Comparison of ENCODE assay signal across 15 cellular contexts in the genomic region with DNA sequence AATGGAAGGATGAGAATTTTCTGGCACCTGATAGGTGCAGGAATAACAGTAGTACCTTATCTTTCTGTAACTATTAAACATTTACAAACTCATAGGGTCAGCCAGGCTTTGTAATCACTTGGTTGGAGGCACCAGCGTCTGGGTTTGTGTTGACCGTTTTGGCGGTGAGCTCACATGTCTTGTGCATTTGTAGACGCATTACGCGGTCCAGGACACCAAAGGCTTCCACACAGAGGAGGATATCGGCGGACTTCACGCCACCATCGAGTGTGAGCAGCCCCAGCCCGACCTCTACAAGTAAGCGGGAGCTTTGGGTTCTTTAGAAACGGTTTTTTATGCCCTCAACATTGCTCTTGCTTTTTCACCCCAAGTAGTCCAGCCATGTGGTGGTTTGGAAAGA.
DNase-seq lines count a peak whose midpoint lies in the region; ATAC-seq and TF ChIP-seq lines count a peak whose summit lies in the region.
"Had no signal": no experiment of that assay in that cellular context is flagged by ENCODE, and none has a peak within 500 bp of the region (broad histone marks: within the 10 kb centered on the region; RNA-seq: fewer than 3 reads in every experiment).

No MANE protein-coding gene starts in this region.

- peak overlapping the region; percentile 48 for H3K27ac Mint-ChIP-seq in glutamatergic neuron (ENCODE audit: unreplicated experiment)
- H3K27ac Mint-ChIP-seq: B cell; CD4-positive, alpha-beta T cell had no signal

- peaks cover 4% of the 10 kb centered on the region for H3K4me1 Mint-ChIP-seq in glutamatergic neuron (ENCODE audit: low read depth, unreplicated experiment)
- H3K4me1 Mint-ChIP-seq: B cell, H9 had no signal

- TF ChIP-seq POLR2A in sigmoid colon (IDR thresholded peaks at IDR 0.05): no peak

- intact Hi-C loops in cardiac septum (cut with DNase I): no loop called here
- intact Hi-C loops in Right ventricle myocardium inferior (cut with DNase I): loop anchor here (10.0 kb wide), 1 partner anchor 134 kb away; no protein-coding TSS in a partner anchor
- intact Hi-C loops in sigmoid colon (cut with DNase I): no loop called here

- peak; percentile 66 for DNase-seq in cardiac septum (ENCODE audit: low spot score)
- no peak for DNase-seq in Right ventricle myocardium inferior (ENCODE audit: missing footprints)
- DNase-seq in glutamatergic neuron: no peak
- DNase-seq in sigmoid colon: peak; percentile 29
- no peak for DNase-seq in NK-92 (lab: John Stamatoyannopoulos, UW; ENCODE audit: unreplicated experiment)
- DNase-seq in cerebellar nuclear complex (lab: John Stamatoyannopoulos, UW): no peak
- no peak for DNase-seq in activated T-cell treated with anti-CD3 and anti-CD28 coated beads, Interleukin-2, amount 50 U/mL, for 48 hours
- DNase-seq: C1 segment of cervical spinal cord; CD4-positive, alpha-beta T cell; DMS153; DMS79 treated with DMSO at 0.1 percent for 48 hours; EL; GOT3; H9 had no signal

- no peaks in the 10 kb centered on the region for H3K4me1 ChIP-seq in sigmoid colon

- H3K36me3 ChIP-seq in sigmoid colon: peaks cover 16 to 65% (median 27%) of the 10 kb centered on the region in 4 donors

- peaks cover 14% of the 10 kb centered on the region for H3K9me3 Mint-ChIP-seq in glutamatergic neuron (ENCODE audit: unreplicated experiment)
- H3K9me3 Mint-ChIP-seq: CD4-positive, alpha-beta T cell had no signal

- no peaks in the 10 kb centered on the region for H3K9me3 ChIP-seq in sigmoid colon

- TF ChIP-seq EP300 in sigmoid colon (IDR thresholded peaks at IDR 0.05): no peak

- no peak overlapping the region for H3K27ac ChIP-seq in sigmoid colon

- H3K36me3 Mint-ChIP-seq in glutamatergic neuron (ENCODE audit: unreplicated experiment): peaks cover 52% of the 10 kb centered on the region

- H3K4me3 Mint-ChIP-seq in glutamatergic neuron (ENCODE audit: unreplicated experiment): no peak overlapping the region
- H3K4me3 Mint-ChIP-seq: B cell; CD4-positive, alpha-beta T cell; H9 had no signal

- no peaks in the 10 kb centered on the region for H3K27me3 ChIP-seq in sigmoid colon

- TF ChIP-seq CTCF in glutamatergic neuron (IDR thresholded peaks at IDR 0.05; ENCODE audit: partially characterized antibody, unreplicated experiment) (no peak), sigmoid colon (IDR thresholded peaks at IDR 0.05) (no peak)

- H3K27me3 Mint-ChIP-seq in glutamatergic neuron (ENCODE audit: unreplicated experiment): peaks cover 5% of the 10 kb centered on the region
- H3K27me3 Mint-ChIP-seq: B cell; CD4-positive, alpha-beta T cell had no signal

- ATAC-seq in Right ventricle myocardium inferior: no peak

- WGBS in sigmoid colon, 2 donors: 96% methylated on average over 13 of the region's 13 CpGs

- no peak overlapping the region for H3K4me3 ChIP-seq in sigmoid colon

Comparison
In these comparisons a context has a peak if more than half of its experiments do, and no peak if none do; other contexts are left out.
1. DNase-seq: peak in cardiac septum (single experiment) and sigmoid colon (single experiment); none in Right ventricle myocardium inferior (single experiment), glutamatergic neuron (single experiment), NK-92 (single experiment), cerebellar nuclear complex (0 of 2) and activated T-cell treated with anti-CD3 and anti-CD28 coated beads, Interleukin-2, amount 50 U/mL, for 48 hours (0 of 2).